Comparison of ENCODE assay signal across 19 cellular contexts in the genomic region with DNA sequence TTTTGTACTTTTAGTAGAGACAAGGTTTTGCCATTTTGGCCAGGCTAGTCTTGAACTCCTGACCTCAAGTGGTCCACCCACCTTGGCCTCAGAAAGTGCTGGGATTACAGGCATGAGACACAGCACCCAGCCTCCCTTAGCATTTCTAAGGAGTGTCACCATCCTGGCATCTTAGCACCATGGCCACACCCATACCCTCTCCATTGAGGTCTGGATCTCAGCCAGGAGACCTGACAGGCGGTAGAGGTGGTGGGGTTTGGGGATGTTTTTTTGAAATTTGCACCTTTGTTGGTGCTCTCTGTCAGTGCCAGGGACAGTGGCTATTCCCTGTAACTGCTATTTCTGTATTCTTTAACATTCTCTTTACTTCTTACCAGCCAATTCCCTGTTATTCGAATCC.
DNase-seq lines count a peak whose midpoint lies in the region; ATAC-seq lines count a peak whose summit lies in the region.
"Had no signal": no experiment of that assay in that cellular context is flagged by ENCODE, and none has a peak within 500 bp of the region (broad histone marks: within the 10 kb centered on the region; RNA-seq: fewer than 3 reads in every experiment).

No MANE protein-coding gene starts in this region.

- no peaks in the 10 kb centered on the region for H3K36me3 Mint-ChIP-seq in stimulated activated memory B cell treated with anti-CD40 and anti-IgM and Interleukin-4, amounts not matched to agents 10 μg/mL and 1 μg/mL and 100 μg/mL, for 72 hours
- H3K36me3 Mint-ChIP-seq: CD8-positive, alpha-beta memory T cell had no signal

- H3K4me3 ChIP-seq in SJCRH30, result no peak overlapping the region
- H3K4me3 ChIP-seq: K562 had no signal

- peak overlapping the region; percentile 48 for H3K27ac Mint-ChIP-seq in stimulated activated memory B cell treated with anti-CD40 and anti-IgM and Interleukin-4, amounts not matched to agents 10 μg/mL and 1 μg/mL and 100 μg/mL, for 72 hours
- H3K27ac Mint-ChIP-seq: CD8-positive, alpha-beta memory T cell had no signal

- H3K27ac ChIP-seq in SJCRH30, result no peak overlapping the region
- H3K27ac ChIP-seq: C4-2B had no signal

- no peaks in the 10 kb centered on the region for H3K36me3 ChIP-seq in SJCRH30

- H3K4me1 Mint-ChIP-seq in stimulated activated memory B cell treated with anti-CD40 and anti-IgM and Interleukin-4, amounts not matched to agents 10 μg/mL and 1 μg/mL and 100 μg/mL, for 72 hours, result peaks cover 9% of the 10 kb centered on the region
- H3K4me1 Mint-ChIP-seq: CD8-positive, alpha-beta memory T cell had no signal

- no peaks in the 10 kb centered on the region for H3K9me3 ChIP-seq in SJCRH30 (replicated peaks)

- peaks cover 4% of the 10 kb centered on the region; the same call in 1 of the 2 replicates for H3K4me1 ChIP-seq in SJCRH30

- H3K27me3 ChIP-seq in SJCRH30, result no peaks in the 10 kb centered on the region

- peak; percentile 14 for DNase-seq in NCI-H748 (lab: John Stamatoyannopoulos, UW; ENCODE audit: unreplicated experiment)
- no peak for DNase-seq in NCI-H748 treated with DMSO at 0.1 percent for 48 hours (lab: John Stamatoyannopoulos, UW)
- DNase-seq in LoVo (ENCODE audit: low spot score), result peak; percentile 53
- peak; percentile 8 to 15 for DNase-seq in SJCRH30
- DNase-seq in HT-29 (ENCODE audit: low spot score), result no peak
- no peak for DNase-seq in activated gamma-delta T cell (lab: John Stamatoyannopoulos, UW)
- DNase-seq: CD8-positive, alpha-beta memory T cell; H7; NCI-H1092; NCI-H146; NCI-H2029; NCI-H2171 treated with DMSO at 0.1 percent for 48 hours; NCI-H524 treated with DMSO at 0.1 percent for 48 hours; NK-92 treated with Interleukin-12 subunit alpha and Interleukin-12 subunit beta, amount 100 ng/mL, for 24 hours; T-helper 1 cell had no signal

- no peaks in the 10 kb centered on the region for H3K9me3 Mint-ChIP-seq in stimulated activated memory B cell treated with anti-CD40 and anti-IgM and Interleukin-4, amounts not matched to agents 10 μg/mL and 1 μg/mL and 100 μg/mL, for 72 hours
- H3K9me3 Mint-ChIP-seq: CD8-positive, alpha-beta memory T cell had no signal

- no peak overlapping the region for H3K4me3 Mint-ChIP-seq in stimulated activated memory B cell treated with anti-CD40 and anti-IgM and Interleukin-4, amounts not matched to agents 10 μg/mL and 1 μg/mL and 100 μg/mL, for 72 hours
- H3K4me3 Mint-ChIP-seq: CD8-positive, alpha-beta memory T cell had no signal

- H3K27me3 Mint-ChIP-seq in stimulated activated memory B cell treated with anti-CD40 and anti-IgM and Interleukin-4, amounts not matched to agents 10 μg/mL and 1 μg/mL and 100 μg/mL, for 72 hours, result peaks cover 3% of the 10 kb centered on the region

- ATAC-seq in stimulated activated memory B cell treated with anti-CD40 and anti-IgM and Interleukin-4, amounts not matched to agents 10 μg/mL and 1 μg/mL and 100 μg/mL, for 72 hours, result no peak
- no peak for ATAC-seq in HG03354 (IDR thresholded peaks at IDR 0.05; ENCODE audit: poor library complexity, severe bottlenecking, unreplicated experiment)

Comparison
In these comparisons a context has a peak if more than half of its experiments do, and no peak if none do; other contexts are left out.
1. DNase-seq: peak in NCI-H748 (single experiment), LoVo (single experiment) and SJCRH30 (2 of 2); none in NCI-H748 treated with DMSO at 0.1 percent for 48 hours (single experiment), HT-29 (single experiment) and activated gamma-delta T cell (single experiment).